Comparison of ENCODE assay signal across 8 cellular contexts in genomic region chr4:143337600-143338287, GRCh38. TPM values are rescaled to one million over a fixed set of nuclear protein-coding genes. Genes with fewer than 3 reads are reported as not detected.
A peak's percentile ranks its signal among the peaks of the same experiment; 100 is the strongest.
DNase-seq lines count a peak whose midpoint lies in the region; ATAC-seq, FAIRE-seq and TF ChIP-seq lines count a peak whose summit lies in the region.

No MANE protein-coding gene starts in this region.

- no peaks in the 10 kb centered on the region; a peak in 1 of 5 replicates for H3K9me3 Mint-ChIP-seq in H9
- H3K9me3 Mint-ChIP-seq in naive thymus-derived CD8-positive, alpha-beta T cell: no peaks in the 10 kb centered on the region

- H3K23me2 ChIP-seq in H9 (ENCODE audit: insufficient read length, low read depth, low read length, poor library complexity, severe bottlenecking): peaks cover 14% of the 10 kb centered on the region

- peak overlapping the region; percentile 50 for H3K9ac ChIP-seq in H9 (ENCODE audit: extremely low read depth, insufficient read length, low read length)

- H3K79me2 ChIP-seq in H9 (ENCODE audit: insufficient read depth, low read length): peaks cover 3% of the 10 kb centered on the region; the same call in 1 of the 2 replicates

- H3K4me1 Mint-ChIP-seq in H9: peaks cover 10 to 18% of the 10 kb centered on the region in 2 experiments
- peaks cover 4 to 27% (median 9%) of the 10 kb centered on the region in 4 donors for H3K4me1 Mint-ChIP-seq in naive thymus-derived CD8-positive, alpha-beta T cell

- ATAC-seq in naive thymus-derived CD8-positive, alpha-beta T cell: no peak
- ATAC-seq in GM18502 (IDR thresholded peaks at IDR 0.05; ENCODE audit: poor library complexity, unreplicated experiment): no peak

- no peak overlapping the region for H4K5ac ChIP-seq in H9 (ENCODE audit: insufficient read length, low read depth, low read length)

- no peak overlapping the region for H3K4ac ChIP-seq in H9 (ENCODE audit: low read depth, low read length)

- H3K23ac ChIP-seq in H9 (ENCODE audit: insufficient read length, low read depth, low read length): no peak overlapping the region

- no peak for TF ChIP-seq CTCF in H9 (conservative IDR thresholded peaks at IDR 0.05)
- TF ChIP-seq CTCF in VCaP (conservative IDR thresholded peaks at IDR 0.05): no peak

- no peak overlapping the region for H2BK120ac ChIP-seq in H9 (ENCODE audit: low read depth, low read length, poor library complexity, severe bottlenecking)

- peaks cover 7% of the 10 kb centered on the region for H3K27me3 Mint-ChIP-seq in H9 (ENCODE audit: low read depth)
- peaks cover 29 to 59% (median 35%) of the 10 kb centered on the region in 5 donors for H3K27me3 Mint-ChIP-seq in naive thymus-derived CD8-positive, alpha-beta T cell

- H3K56ac ChIP-seq in H9 (ENCODE audit: insufficient read length, low read depth, low read length): no peak overlapping the region

- peaks cover 4% of the 10 kb centered on the region for H3K79me1 ChIP-seq in H9 (ENCODE audit: insufficient read depth, low read depth, low read length, poor library complexity, severe bottlenecking)

- no peak overlapping the region for H4K8ac ChIP-seq in H9 (replicated peaks; ENCODE audit: insufficient read length, low read depth, low read length)

- H3K36me3 Mint-ChIP-seq in H9 (ENCODE audit: insufficient read depth in 1 of 3, low read depth in 3 of 3): peaks cover 0 to 4% (median 0%) of the 10 kb centered on the region in 3 experiments; a peak in 3 of 7 replicates
- no peaks in the 10 kb centered on the region for H3K36me3 Mint-ChIP-seq in naive thymus-derived CD8-positive, alpha-beta T cell

- no peaks in the 10 kb centered on the region for H3K9me3 ChIP-seq in H9 (ENCODE audit: control insufficient read depth, low read depth, low read length)

- no peak overlapping the region for H3K27ac ChIP-seq in H9 (ENCODE audit: insufficient read length, low read depth, low read length)
- H3K27ac ChIP-seq in VCaP: peak overlapping the region; percentile 85

- no peak overlapping the region for H3K14ac ChIP-seq in H9 (ENCODE audit: insufficient read depth, low read length)

- H4K91ac ChIP-seq in H9 (ENCODE audit: insufficient read length, low read depth, low read length): no peak overlapping the region

- POLR2A ChIA-PET in naive thymus-derived CD8-positive, alpha-beta T cell (lab: Charles Lee): no interaction called here

- H4K20me1 ChIP-seq in H9 (ENCODE audit: control insufficient read depth, insufficient read depth, insufficient read length): no peaks in the 10 kb centered on the region

- no peak overlapping the region for H2AFZ ChIP-seq in H9 (ENCODE audit: low read length)

- H2BK15ac ChIP-seq in H9 (ENCODE audit: low read depth, low read length): no peak overlapping the region

- H2BK12ac ChIP-seq in H9 (ENCODE audit: insufficient read length, low read depth, low read length): no peak overlapping the region

- DNase-seq in Ammon's horn (ENCODE audit: low spot score) (peak; percentile 81), H9 (peak; percentile 38), fibroblast of peridontal ligament (ENCODE audit: extremely low read depth) (peak; percentile 71), NCI-H146 treated with DMSO at 0.1 percent for 48 hours (lab: John Stamatoyannopoulos, UW; ENCODE audit: unreplicated experiment) (no peak), frontal cortex (ENCODE audit: low spot score in 2 of 2) (no peak)
- DNase-seq in naive thymus-derived CD8-positive, alpha-beta T cell: no peak

- no peak overlapping the region for H3K18ac ChIP-seq in H9 (ENCODE audit: insufficient read length, low read depth, low read length)

- WGBS in H9 (ENCODE audit: extremely low coverage, insufficient read length, low lambda C conversion rate): no CpG with 5 or more reads among the region's 25 CpGs

- H3K4me3 Mint-ChIP-seq in H9: peak overlapping the region; percentile 90 to 99
- peak overlapping the region; percentile 61 to 95 (median 86) for H3K4me3 Mint-ChIP-seq in naive thymus-derived CD8-positive, alpha-beta T cell

- no peak overlapping the region for H2BK20ac ChIP-seq in H9 (ENCODE audit: low read depth, low read length, poor library complexity, severe bottlenecking)

- FAIRE-seq in frontal cortex (lab: Jason Lieb, UNC): no peak

- H2AK5ac ChIP-seq in H9 (ENCODE audit: insufficient read length, low read length): no peak overlapping the region

- no peak overlapping the region for H3T11ph ChIP-seq in H9 (ENCODE audit: low read length)

- H3K4me1 ChIP-seq in H9 (ENCODE audit: insufficient read depth, low read length): no peaks in the 10 kb centered on the region

- H2BK5ac ChIP-seq in H9 (ENCODE audit: insufficient read length, low read length): no peak overlapping the region

- H3K27ac Mint-ChIP-seq in H9: peak overlapping the region in 1 of 3 experiments; percentile 45; a peak in 2 of 7 replicates
- peak overlapping the region in 2 of 10 donors; percentile 24 to 34 for H3K27ac Mint-ChIP-seq in naive thymus-derived CD8-positive, alpha-beta T cell

- no peaks in the 10 kb centered on the region for H3K27me3 ChIP-seq in H9 (ENCODE audit: insufficient read depth, low read length)

- peak overlapping the region; percentile 97 for H3K4me2 ChIP-seq in H9 (ENCODE audit: insufficient read depth, insufficient read length, low read length)

RNA-seq across cellular contexts. Expression of gene GAB1, which starts 1.1 kb away (rescaled TPM):
- total RNA-seq in H9 (2021) (13.8 and 15.3 TPM in 2 replicates), frontal cortex (15.5 TPM)
- total RNA-seq in naive thymus-derived CD8-positive, alpha-beta T cell: 1 to 10 TPM in 1 of 2 experiments, under 1 TPM in 1; 0.63 to 1.1 TPM
- polyA plus RNA-seq in naive thymus-derived CD8-positive, alpha-beta T cell: not detected

Comparison
In these comparisons a context has a peak if more than half of its experiments do, and no peak if none do; other contexts are left out.
1. DNase-seq: peak in Ammon's horn (single experiment), H9 (single experiment) and fibroblast of peridontal ligament (single experiment); none in naive thymus-derived CD8-positive, alpha-beta T cell (0 of 10), NCI-H146 treated with DMSO at 0.1 percent for 48 hours (single experiment) and frontal cortex (0 of 2).